23 cellular contexts compared by ENCODE assay signal in the genomic region with DNA sequence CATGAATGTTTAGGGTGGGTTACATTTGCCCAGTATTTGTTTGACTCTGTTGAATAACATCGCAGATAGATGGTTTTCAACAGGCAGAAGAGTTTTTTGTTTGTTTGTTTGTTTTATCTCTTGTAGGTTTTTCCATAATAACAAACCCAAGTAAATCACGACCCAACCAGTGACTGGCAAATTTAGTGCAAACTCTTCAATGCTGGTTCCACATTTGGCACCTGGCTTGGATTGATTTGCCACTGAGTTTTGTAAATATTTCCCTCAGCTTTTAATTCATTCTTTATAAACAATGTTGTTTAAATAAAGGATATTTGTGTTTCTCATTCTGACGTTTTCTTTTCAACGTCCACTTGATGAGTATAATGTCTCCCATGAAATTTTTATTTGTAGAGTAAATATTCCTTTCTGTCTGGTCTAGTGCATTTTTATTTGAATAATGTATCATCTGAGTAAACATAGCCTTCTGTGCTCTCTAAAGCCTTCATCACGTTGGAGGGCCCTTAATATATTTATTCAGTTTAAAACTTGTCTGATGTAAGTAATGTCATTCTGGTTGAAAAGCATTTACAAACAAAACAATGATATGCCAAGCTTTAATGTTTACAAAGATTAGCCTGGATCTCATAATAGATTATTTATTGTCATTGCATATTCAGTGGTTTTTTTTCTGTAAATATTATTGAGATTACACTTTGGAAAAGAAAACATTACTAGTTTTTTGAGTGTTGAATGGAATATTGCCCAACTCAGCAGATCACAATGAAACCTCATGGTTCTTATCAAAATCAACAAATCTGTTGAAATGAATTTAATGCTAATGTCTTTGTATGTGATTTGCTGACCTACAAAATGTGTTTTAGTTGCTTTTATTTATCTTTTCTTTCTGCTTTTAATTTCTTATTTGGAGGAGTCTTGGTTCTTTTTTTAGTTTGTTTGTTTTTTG.
"Had no signal": no experiment of that assay in that cellular context is flagged by ENCODE, and none has a peak within 500 bp of the region (broad histone marks: within the 10 kb centered on the region; RNA-seq: fewer than 3 reads in every experiment).

No MANE protein-coding gene starts in this region.

- H3K36me3 ChIP-seq: esophagus squamous epithelium, gastrocnemius medialis, left ventricle myocardium inferior, sigmoid colon, transverse colon, WERI-Rb-1 had no signal

- H3K4me1 ChIP-seq: esophagus squamous epithelium, gastrocnemius medialis, left ventricle myocardium inferior, sigmoid colon, transverse colon had no signal

- H3K4me3 Mint-ChIP-seq: activated CD8-positive, alpha-beta T cell treated with anti-CD3 and anti-CD28 coated beads, Interleukin-2, amount 10 ng/mL, durations not matched to agents 7 days and 5 days; activated naive CD8-positive, alpha-beta T cell treated with anti-CD3 and anti-CD28 coated beads, Interleukin-2, amount 50 U/mL, for 24 hours; activated T-helper 1 cell treated with anti-CD3 and anti-CD28 coated beads, Interleukin-12 subunit alpha, Interleukin-12 subunit beta, Interleukin-2, Interleukin-4 antibody, amounts not matched to agents 30 ng/mL and 10 ng/mL and 1 ng/mL, durations not matched to agents 14 hours and 24 hours and 36 hours; naive thymus-derived CD4-positive, alpha-beta T cell; neural crest cell; stimulated activated memory B cell treated with anti-CD40 and anti-IgM and Interleukin-4, amounts not matched to agents 10 μg/mL and 1 μg/mL and 100 μg/mL, for 72 hours had no signal

- H3K9me3 ChIP-seq: gastrocnemius medialis, transverse colon had no signal

- H3K27me3 ChIP-seq: esophagus squamous epithelium, gastrocnemius medialis, sigmoid colon, transverse colon had no signal

- FAIRE-seq: urothelium cell line had no signal

- H3K27ac Mint-ChIP-seq: activated CD8-positive, alpha-beta T cell treated with anti-CD3 and anti-CD28 coated beads, Interleukin-2, amount 10 ng/mL, durations not matched to agents 7 days and 5 days; activated naive CD8-positive, alpha-beta T cell treated with anti-CD3 and anti-CD28 coated beads, Interleukin-2, amount 50 U/mL, for 24 hours; activated T-helper 1 cell treated with anti-CD3 and anti-CD28 coated beads, Interleukin-12 subunit alpha, Interleukin-12 subunit beta, Interleukin-2, Interleukin-4 antibody, amounts not matched to agents 30 ng/mL and 10 ng/mL and 1 ng/mL, durations not matched to agents 14 hours and 24 hours and 36 hours; naive thymus-derived CD4-positive, alpha-beta T cell; stimulated activated memory B cell treated with anti-CD40 and anti-IgM and Interleukin-4, amounts not matched to agents 10 μg/mL and 1 μg/mL and 100 μg/mL, for 72 hours had no signal

- H3K27me3 Mint-ChIP-seq: activated naive CD8-positive, alpha-beta T cell treated with anti-CD3 and anti-CD28 coated beads, Interleukin-2, amount 50 U/mL, for 24 hours had no signal

- ATAC-seq: activated CD8-positive, alpha-beta T cell treated with anti-CD3 and anti-CD28 coated beads, Interleukin-2, amount 10 ng/mL, durations not matched to agents 7 days and 5 days; activated naive CD8-positive, alpha-beta T cell treated with anti-CD3 and anti-CD28 coated beads, Interleukin-2, amount 50 U/mL, for 24 hours; gastrocnemius medialis; naive thymus-derived CD4-positive, alpha-beta T cell; stimulated activated memory B cell treated with anti-CD40 and anti-IgM and Interleukin-4, amounts not matched to agents 10 μg/mL and 1 μg/mL and 100 μg/mL, for 72 hours had no signal

- DNase-seq: activated CD4-positive, alpha-beta T cell treated with anti-CD3 and anti-CD28 coated beads for 1 hour; activated CD4-positive, alpha-beta T cell treated with anti-CD3 and anti-CD28 coated beads, Interleukin-2, amount 50 U/mL, for 1 hour; activated CD8-positive, alpha-beta T cell treated with anti-CD3 and anti-CD28 coated beads, Interleukin-2, amount 10 ng/mL, durations not matched to agents 7 days and 5 days; activated gamma-delta T cell; activated naive CD4-positive, alpha-beta T cell treated with anti-CD3 and anti-CD28 coated beads, Interleukin-2, amount 50 U/mL, for 16 hours; activated naive CD8-positive, alpha-beta T cell treated with anti-CD3 and anti-CD28 coated beads, Interleukin-2, amount 50 U/mL, for 24 hours; cerebellar nuclear complex; esophagus squamous epithelium; gastrocnemius medialis; hippocampal formation; left ventricle myocardium inferior; naive thymus-derived CD4-positive, alpha-beta T cell; occipital lobe; sigmoid colon; stimulated activated CD4-positive, alpha-beta T cell treated with anti-CD3 and anti-CD28 coated beads, Interleukin-15, amount 100 ng/mL, for 24 hours; transverse colon; WERI-Rb-1 had no signal

- H3K4me2 ChIP-seq: smooth muscle cell had no signal

- H3K4me1 Mint-ChIP-seq: activated naive CD8-positive, alpha-beta T cell treated with anti-CD3 and anti-CD28 coated beads, Interleukin-2, amount 50 U/mL, for 24 hours; naive thymus-derived CD4-positive, alpha-beta T cell; neural crest cell; stimulated activated memory B cell treated with anti-CD40 and anti-IgM and Interleukin-4, amounts not matched to agents 10 μg/mL and 1 μg/mL and 100 μg/mL, for 72 hours had no signal

- H3K27ac ChIP-seq: coronary artery, esophagus squamous epithelium, gastrocnemius medialis, left ventricle myocardium inferior, sigmoid colon, transverse colon, WERI-Rb-1 had no signal

- H3K4me3 ChIP-seq: coronary artery, esophagus squamous epithelium, gastrocnemius medialis, left ventricle myocardium inferior, sigmoid colon, smooth muscle cell, transverse colon had no signal

- H3K36me3 Mint-ChIP-seq: stimulated activated memory B cell treated with anti-CD40 and anti-IgM and Interleukin-4, amounts not matched to agents 10 μg/mL and 1 μg/mL and 100 μg/mL, for 72 hours had no signal
